Comparison of ENCODE assay signal across 25 cellular contexts in genomic region chr7:27964840-27965239, GRCh38.
"Had no signal": no experiment of that assay in that cellular context is flagged by ENCODE, and none has a peak within 500 bp of the region (broad histone marks: within the 10 kb centered on the region; RNA-seq: fewer than 3 reads in every experiment).

No MANE protein-coding gene starts in this region.

- H3K4me3 ChIP-seq: PC-9, Peyer's patch, SJCRH30, SK-N-MC had no signal

- H3K9me3 ChIP-seq: Peyer's patch, SJCRH30 had no signal

- H3K27ac ChIP-seq: PC-9, Peyer's patch, SJCRH30, SK-N-MC had no signal

- DNase-seq: IMR-90; KG1; NCI-H1092; NCI-H1105 treated with DMSO at 0.1 percent for 48 hours; NCI-H1417 treated with DMSO at 0.1 percent for 48 hours; NCI-H146; NCI-H1694 treated with DMSO at 0.1 percent for 48 hours; NCI-H1930; NCI-H2081 treated with DMSO at 0.1 percent for 48 hours; NCI-H2171; NCI-H226; NCI-H446; NCI-H510A; NCI-H524 treated with DMSO at 0.1 percent for 48 hours; NCI-H69; NCI-H774; NK-92 treated with Interleukin-12 subunit alpha and Interleukin-12 subunit beta, amount 100 ng/mL, for 24 hours; OCI-M1; PC-9; Peyer's patch; SHP77 treated with DMSO at 0.1 percent for 48 hours; SJCRH30 had no signal

- H3K27me3 ChIP-seq: Peyer's patch, SJCRH30 had no signal

- H3K36me3 ChIP-seq: Peyer's patch, SJCRH30 had no signal

- ATAC-seq: HepG2, Right ventricle myocardium inferior had no signal

- H3K4me1 ChIP-seq: Peyer's patch had no signal

- H2AFZ ChIP-seq: PC-9 had no signal

- H3K4me2 ChIP-seq: PC-9 had no signal
